ENCODE assay signal across 1 cellular context in the genomic region with DNA sequence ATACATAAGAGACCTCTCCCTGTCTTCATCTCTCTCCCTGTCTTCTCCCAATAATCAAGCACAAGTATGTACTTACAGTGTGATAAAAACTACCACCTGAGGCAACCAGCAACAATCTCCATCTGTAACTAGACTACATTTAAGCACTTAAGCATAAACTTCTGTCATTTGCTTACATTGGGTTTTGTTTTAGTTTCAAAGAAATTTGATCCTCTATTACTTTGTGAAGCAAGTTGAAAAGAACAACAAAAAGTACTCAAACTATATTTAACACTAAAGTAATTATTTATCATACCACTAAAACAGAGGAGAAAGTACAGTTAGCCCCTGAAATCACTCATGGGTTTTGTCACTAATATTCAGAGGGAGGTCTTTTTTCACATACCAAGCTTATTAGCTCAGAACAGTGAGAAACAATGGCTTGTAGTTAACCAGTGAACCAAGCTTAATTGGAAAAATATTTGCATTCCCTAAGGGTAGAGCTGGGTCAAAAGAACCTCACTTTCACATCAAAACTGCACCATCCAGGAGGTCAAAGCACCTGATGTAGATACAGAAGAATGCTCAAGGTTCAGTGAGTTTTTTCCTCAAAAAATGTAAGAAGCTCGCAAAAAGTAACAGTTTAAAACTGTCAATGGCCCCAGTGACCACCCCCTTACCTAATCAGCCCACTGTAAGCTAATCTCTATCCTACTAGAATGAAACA.
TF ChIP-seq lines count a peak whose summit lies in the region.

No MANE protein-coding gene starts in this region.

TF ChIP-seq in HEK293, 187 proteins besides CTCF, POLR2A, EP300 and RAD21 (continued from another document):
- TF ChIP-seq, protein P1, sequence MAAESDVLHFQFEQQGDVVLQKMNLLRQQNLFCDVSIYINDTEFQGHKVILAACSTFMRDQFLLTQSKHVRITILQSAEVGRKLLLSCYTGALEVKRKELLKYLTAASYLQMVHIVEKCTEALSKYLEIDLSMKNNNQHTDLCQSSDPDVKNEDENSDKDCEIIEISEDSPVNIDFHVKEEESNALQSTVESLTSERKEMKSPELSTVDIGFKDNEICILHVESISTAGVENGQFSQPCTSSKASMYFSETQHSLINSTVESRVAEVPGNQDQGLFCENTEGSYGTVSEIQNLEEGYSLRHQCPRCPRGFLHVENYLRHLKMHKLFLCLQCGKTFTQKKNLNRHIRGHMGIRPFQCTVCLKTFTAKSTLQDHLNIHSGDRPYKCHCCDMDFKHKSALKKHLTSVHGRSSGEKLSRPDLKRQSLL (tag by site-specific recombination; IDR thresholded peaks at IDR 0.05) = no peak
- TF ChIP-seq ZNF239 (tag by site-specific recombination; IDR thresholded peaks at IDR 0.05) (no peak), ZNF777 (tag by site-specific recombination; IDR thresholded peaks at IDR 0.05; ENCODE audit: borderline replicate concordance) (no peak), ZNF521 (tag by site-specific recombination; IDR thresholded peaks at IDR 0.05) (no peak), SETDB1 (IDR thresholded peaks at IDR 0.05; ENCODE audit: insufficient read length, low read length) (no peak), ZNF37A (tag by site-specific recombination; IDR thresholded peaks at IDR 0.05) (no peak), ZNF324 (tag by site-specific recombination; IDR thresholded peaks at IDR 0.05) (no peak), ZNF221 (tag by site-specific recombination; IDR thresholded peaks at IDR 0.05; ENCODE audit: borderline replicate concordance) (no peak), ZNF654 (tag by site-specific recombination; IDR thresholded peaks at IDR 0.05; ENCODE audit: low read depth) (no peak), KLF9 (tag by site-specific recombination; IDR thresholded peaks at IDR 0.05; ENCODE audit: low read depth) (no peak), GLI4 (tag by site-specific recombination; IDR thresholded peaks at IDR 0.05) (no peak), ZBTB48 (tag by site-specific recombination; IDR thresholded peaks at IDR 0.05) (no peak), ZNF121 (tag by site-specific recombination; IDR thresholded peaks at IDR 0.05) (no peak), ZXDB (tag by site-specific recombination; IDR thresholded peaks at IDR 0.05) (peak; percentile 51; the same call in 1 of the 2 replicates), ZNF670 (tag by site-specific recombination; IDR thresholded peaks at IDR 0.05; ENCODE audit: low read depth) (no peak), SCRT2 (tag by site-specific recombination; IDR thresholded peaks at IDR 0.05) (peak; percentile 36; the same call in 1 of the 2 replicates), ZNF354C (tag by site-specific recombination; IDR thresholded peaks at IDR 0.05; ENCODE audit: borderline replicate concordance, low read depth) (no peak), ZFP41 (tag by site-specific recombination; IDR thresholded peaks at IDR 0.05; ENCODE audit: borderline replicate concordance) (no peak), ZNF623 (tag by site-specific recombination; IDR thresholded peaks at IDR 0.05) (no peak), ZNF501 (tag by site-specific recombination; IDR thresholded peaks at IDR 0.05) (no peak), ZNF837 (tag by site-specific recombination; IDR thresholded peaks at IDR 0.05) (no peak), ZNF561 (tag by site-specific recombination; IDR thresholded peaks at IDR 0.05; ENCODE audit: borderline replicate concordance) (no peak), ZNF274 (IDR thresholded peaks at IDR 0.05; ENCODE audit: low read length) (no peak), ZNF274 (tag by site-specific recombination; IDR thresholded peaks at IDR 0.05; ENCODE audit: borderline replicate concordance) (no peak), ZNF140 (tag by site-specific recombination; IDR thresholded peaks at IDR 0.05) (no peak), ZNF223 (tag by site-specific recombination; IDR thresholded peaks at IDR 0.05) (no peak), ZNF341 (tag by site-specific recombination; IDR thresholded peaks at IDR 0.05; ENCODE audit: low read depth) (no peak), ZNF366 (tag by site-specific recombination; conservative IDR thresholded peaks at IDR 0.05) (peak; percentile 71), EGR2 (tag by site-specific recombination; IDR thresholded peaks at IDR 0.05; ENCODE audit: low read depth) (no peak), ZNF701 (tag by site-specific recombination; IDR thresholded peaks at IDR 0.05) (no peak), RBAK (tag by site-specific recombination; IDR thresholded peaks at IDR 0.05) (no peak), OSR2 (tag by site-specific recombination; IDR thresholded peaks at IDR 0.05) (0 out of 2 replicates have a peak, but pooled peaks have one; percentile 14)
- TF ChIP-seq, protein P2, sequence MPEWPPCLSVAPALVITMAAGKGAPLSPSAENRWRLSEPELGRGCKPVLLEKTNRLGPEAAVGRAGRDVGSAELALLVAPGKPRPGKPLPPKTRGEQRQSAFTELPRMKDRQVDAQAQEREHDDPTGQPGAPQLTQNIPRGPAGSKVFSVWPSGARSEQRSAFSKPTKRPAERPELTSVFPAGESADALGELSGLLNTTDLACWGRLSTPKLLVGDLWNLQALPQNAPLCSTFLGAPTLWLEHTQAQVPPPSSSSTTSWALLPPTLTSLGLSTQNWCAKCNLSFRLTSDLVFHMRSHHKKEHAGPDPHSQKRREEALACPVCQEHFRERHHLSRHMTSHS (tag by site-specific recombination; IDR thresholded peaks at IDR 0.05) = no peak
- TF ChIP-seq, protein P3, sequence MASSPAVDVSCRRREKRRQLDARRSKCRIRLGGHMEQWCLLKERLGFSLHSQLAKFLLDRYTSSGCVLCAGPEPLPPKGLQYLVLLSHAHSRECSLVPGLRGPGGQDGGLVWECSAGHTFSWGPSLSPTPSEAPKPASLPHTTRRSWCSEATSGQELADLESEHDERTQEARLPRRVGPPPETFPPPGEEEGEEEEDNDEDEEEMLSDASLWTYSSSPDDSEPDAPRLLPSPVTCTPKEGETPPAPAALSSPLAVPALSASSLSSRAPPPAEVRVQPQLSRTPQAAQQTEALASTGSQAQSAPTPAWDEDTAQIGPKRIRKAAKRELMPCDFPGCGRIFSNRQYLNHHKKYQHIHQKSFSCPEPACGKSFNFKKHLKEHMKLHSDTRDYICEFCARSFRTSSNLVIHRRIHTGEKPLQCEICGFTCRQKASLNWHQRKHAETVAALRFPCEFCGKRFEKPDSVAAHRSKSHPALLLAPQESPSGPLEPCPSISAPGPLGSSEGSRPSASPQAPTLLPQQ (tag by site-specific recombination; IDR thresholded peaks at IDR 0.05) = no peak
- TF ChIP-seq, protein P4, sequence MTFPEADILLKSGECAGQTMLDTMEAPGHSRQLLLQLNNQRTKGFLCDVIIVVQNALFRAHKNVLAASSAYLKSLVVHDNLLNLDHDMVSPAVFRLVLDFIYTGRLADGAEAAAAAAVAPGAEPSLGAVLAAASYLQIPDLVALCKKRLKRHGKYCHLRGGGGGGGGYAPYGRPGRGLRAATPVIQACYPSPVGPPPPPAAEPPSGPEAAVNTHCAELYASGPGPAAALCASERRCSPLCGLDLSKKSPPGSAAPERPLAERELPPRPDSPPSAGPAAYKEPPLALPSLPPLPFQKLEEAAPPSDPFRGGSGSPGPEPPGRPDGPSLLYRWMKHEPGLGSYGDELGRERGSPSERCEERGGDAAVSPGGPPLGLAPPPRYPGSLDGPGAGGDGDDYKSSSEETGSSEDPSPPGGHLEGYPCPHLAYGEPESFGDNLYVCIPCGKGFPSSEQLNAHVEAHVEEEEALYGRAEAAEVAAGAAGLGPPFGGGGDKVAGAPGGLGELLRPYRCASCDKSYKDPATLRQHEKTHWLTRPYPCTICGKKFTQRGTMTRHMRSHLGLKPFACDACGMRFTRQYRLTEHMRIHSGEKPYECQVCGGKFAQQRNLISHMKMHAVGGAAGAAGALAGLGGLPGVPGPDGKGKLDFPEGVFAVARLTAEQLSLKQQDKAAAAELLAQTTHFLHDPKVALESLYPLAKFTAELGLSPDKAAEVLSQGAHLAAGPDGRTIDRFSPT (tag by site-specific recombination; IDR thresholded peaks at IDR 0.05) = 0 out of 2 replicates have a peak, but pooled peaks have one; percentile 15
- TF ChIP-seq, protein P5, sequence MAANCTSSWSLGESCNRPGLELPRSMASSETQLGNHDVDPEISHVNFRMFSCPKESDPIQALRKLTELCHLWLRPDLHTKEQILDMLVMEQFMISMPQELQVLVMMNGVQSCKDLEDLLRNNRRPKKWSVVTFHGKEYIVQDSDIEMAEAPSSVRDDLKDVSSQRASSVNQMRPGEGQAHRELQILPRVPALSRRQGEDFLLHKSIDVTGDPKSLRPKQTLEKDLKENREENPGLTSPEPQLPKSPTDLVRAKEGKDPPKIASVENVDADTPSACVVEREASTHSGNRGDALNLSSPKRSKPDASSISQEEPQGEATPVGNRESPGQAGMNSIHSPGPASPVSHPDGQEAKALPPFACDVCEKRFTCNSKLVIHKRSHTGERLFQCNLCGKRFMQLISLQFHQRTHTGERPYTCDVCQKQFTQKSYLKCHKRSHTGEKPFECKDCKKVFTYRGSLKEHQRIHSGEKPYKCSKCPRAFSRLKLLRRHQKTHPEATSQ (tag by site-specific recombination; IDR thresholded peaks at IDR 0.05) = no peak
- TF ChIP-seq, protein P6, sequence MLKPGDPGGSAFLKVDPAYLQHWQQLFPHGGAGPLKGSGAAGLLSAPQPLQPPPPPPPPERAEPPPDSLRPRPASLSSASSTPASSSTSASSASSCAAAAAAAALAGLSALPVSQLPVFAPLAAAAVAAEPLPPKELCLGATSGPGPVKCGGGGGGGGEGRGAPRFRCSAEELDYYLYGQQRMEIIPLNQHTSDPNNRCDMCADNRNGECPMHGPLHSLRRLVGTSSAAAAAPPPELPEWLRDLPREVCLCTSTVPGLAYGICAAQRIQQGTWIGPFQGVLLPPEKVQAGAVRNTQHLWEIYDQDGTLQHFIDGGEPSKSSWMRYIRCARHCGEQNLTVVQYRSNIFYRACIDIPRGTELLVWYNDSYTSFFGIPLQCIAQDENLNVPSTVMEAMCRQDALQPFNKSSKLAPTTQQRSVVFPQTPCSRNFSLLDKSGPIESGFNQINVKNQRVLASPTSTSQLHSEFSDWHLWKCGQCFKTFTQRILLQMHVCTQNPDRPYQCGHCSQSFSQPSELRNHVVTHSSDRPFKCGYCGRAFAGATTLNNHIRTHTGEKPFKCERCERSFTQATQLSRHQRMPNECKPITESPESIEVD (tag by site-specific recombination; IDR thresholded peaks at IDR 0.05) = peak; percentile 96
